ENCODE assay signal across 8 cellular contexts in genomic region chr22:30396871-30397655, GRCh38. TPM values are rescaled to one million over a fixed set of nuclear protein-coding genes. Genes with fewer than 3 reads are reported as not detected.
DNase-seq lines count a peak whose midpoint lies in the region; ATAC-seq and TF ChIP-seq lines count a peak whose summit lies in the region.

Gene SEC14L2 (plus strand): TSS chr22:30397018. CDS start chr22:30397117, 99 bp downstream.

- H3K4me2 ChIP-seq in OCI-LY1 (ENCODE audit: low read length) = peak within 1 kb of the TSS; percentile 54

- H2AFZ ChIP-seq in OCI-LY1 (ENCODE audit: low read length) = no peak within 1 kb of the TSS

- H3K79me2 ChIP-seq in OCI-LY1 (ENCODE audit: insufficient read depth, low read length) = no peaks in the 10 kb centered on the region

- H3K27me3 Mint-ChIP-seq in activated T-cell treated with anti-CD3 and anti-CD28 coated beads, Interleukin-2, amount 50 U/mL, for 72 hours (ENCODE audit: low read depth) = no peaks in the 10 kb centered on the region

- H3K4me3 ChIP-seq in OCI-LY1 (ENCODE audit: low read depth, low read length, poor library complexity, severe bottlenecking) (peak within 1 kb of the TSS; percentile 41), esophagus (ENCODE audit: low read depth in 1 of 2, low read length in 2 of 2) (peak within 1 kb of the TSS; percentile 66 to 71), mucosa of rectum (ENCODE audit: low read length in 2 of 2) (peak within 1 kb of the TSS; percentile 47 to 63)

- no peaks in the 10 kb centered on the region for H3K9me3 ChIP-seq in OCI-LY1 (ENCODE audit: low read length)
- H3K9me3 ChIP-seq in esophagus (ENCODE audit: control insufficient read depth in 2 of 2, insufficient read depth in 1 of 2, low read depth in 1 of 2, low read length in 1 of 2) = no peaks in the 10 kb centered on the region
- no peaks in the 10 kb centered on the region for H3K9me3 ChIP-seq in mucosa of rectum (ENCODE audit: control insufficient read depth in 2 of 2, low read length in 2 of 2)

- H3K27me3 ChIP-seq in OCI-LY1 (ENCODE audit: insufficient read depth, low read length) = peaks cover 6% of the 10 kb centered on the region
- H3K27me3 ChIP-seq in esophagus (ENCODE audit: control insufficient read depth in 1 of 2, insufficient read depth in 2 of 2, low read length in 2 of 2) = no peaks in the 10 kb centered on the region
- H3K27me3 ChIP-seq in mucosa of rectum (ENCODE audit: control insufficient read depth in 2 of 2, insufficient read depth in 2 of 2, low read length in 2 of 2) = peaks cover 13 to 17% of the 10 kb centered on the region in 2 donors

- H3K27ac Mint-ChIP-seq in activated T-cell treated with anti-CD3 and anti-CD28 coated beads, Interleukin-2, amount 50 U/mL, for 72 hours = no peak within 1 kb of the TSS

- peak; percentile 19 for DNase-seq in NCI-H1092 treated with DMSO at 0.1 percent for 48 hours (lab: John Stamatoyannopoulos, UW)
- DNase-seq in NCI-H1092 (lab: John Stamatoyannopoulos, UW) = no peak
- DNase-seq in activated T-cell treated with anti-CD3 and anti-CD28 coated beads, Interleukin-2, amount 50 U/mL, for 72 hours = peak; percentile 71 to 77
- peak; percentile 33 for DNase-seq in stimulated activated CD8-positive, alpha-beta memory T cell treated with anti-CD3 and anti-CD28 coated beads, Interleukin-7, amount 100 ng/mL, for 24 hours (ENCODE audit: low read depth)
- no peak for DNase-seq in NCI-H774 (lab: John Stamatoyannopoulos, UW)

- H3K9ac ChIP-seq in OCI-LY1 (ENCODE audit: low read length) (no peak within 1 kb of the TSS; the same call in 1 of the 2 replicates), mucosa of rectum (ENCODE audit: low read depth in 1 of 2, low read length in 2 of 2) (peak within 1 kb of the TSS in 1 of 2 donors; percentile 40)

- H3F3A ChIP-seq in OCI-LY1 (ENCODE audit: insufficient read depth, low read length) = no peaks in the 10 kb centered on the region

- H4K20me1 ChIP-seq in OCI-LY1 (ENCODE audit: insufficient read depth, low read length) = no peaks in the 10 kb centered on the region

- peak within 1 kb of the TSS; percentile 86 to 90 for H3K4me3 Mint-ChIP-seq in activated T-cell treated with anti-CD3 and anti-CD28 coated beads, Interleukin-2, amount 50 U/mL, for 72 hours

- ATAC-seq in activated T-cell treated with anti-CD3 and anti-CD28 coated beads, Interleukin-2, amount 50 U/mL, for 72 hours (replicated peaks in 1 of 2) = peak; percentile 87 to 89

- H3K36me3 Mint-ChIP-seq in activated T-cell treated with anti-CD3 and anti-CD28 coated beads, Interleukin-2, amount 50 U/mL, for 72 hours (ENCODE audit: insufficient read depth in 2 of 2) = no peaks in the 10 kb centered on the region

- no peak within 1 kb of the TSS for H3K27ac ChIP-seq in OCI-LY1 (ENCODE audit: low read depth, low read length, poor library complexity, severe bottlenecking)
- H3K27ac ChIP-seq in esophagus (ENCODE audit: low read depth in 2 of 2, low read length in 1 of 2) = peak within 1 kb of the TSS; percentile 5 to 35
- no peak within 1 kb of the TSS for H3K27ac ChIP-seq in mucosa of rectum (ENCODE audit: low read depth in 2 of 2, low read length in 2 of 2)

- H3K9me3 Mint-ChIP-seq in activated T-cell treated with anti-CD3 and anti-CD28 coated beads, Interleukin-2, amount 50 U/mL, for 72 hours = no peaks in the 10 kb centered on the region

- no peak for TF ChIP-seq CTCF in OCI-LY1 (IDR thresholded peaks at IDR 0.05; ENCODE audit: low read length)

- H3K9me2 ChIP-seq in OCI-LY1 (ENCODE audit: low read depth, low read length) = no peaks in the 10 kb centered on the region

- H3K4me1 ChIP-seq in OCI-LY1 (ENCODE audit: insufficient read depth, low read length, severe bottlenecking) (peaks cover 26% of the 10 kb centered on the region), esophagus (ENCODE audit: control insufficient read depth in 2 of 2, insufficient read depth in 2 of 2, low read length in 1 of 2) (peaks cover 2 to 18% of the 10 kb centered on the region in 2 donors), mucosa of rectum (ENCODE audit: control insufficient read depth in 2 of 2, insufficient read depth in 2 of 2, low read length in 2 of 2) (peaks cover 10 to 12% of the 10 kb centered on the region in 2 donors)

- WGBS in esophagus, 2 donors = 1 to 2% methylated on average over 39 to 56 of the region's 56 CpGs

- peaks cover 50% of the 10 kb centered on the region for H3K4me1 Mint-ChIP-seq in activated T-cell treated with anti-CD3 and anti-CD28 coated beads, Interleukin-2, amount 50 U/mL, for 72 hours (ENCODE audit: low read depth)

- H3K36me3 ChIP-seq in OCI-LY1 (ENCODE audit: insufficient read depth, low read length) (no peaks in the 10 kb centered on the region), esophagus (ENCODE audit: control insufficient read depth in 2 of 2, insufficient read depth in 2 of 2, low read length in 1 of 2) (peaks cover 0 to 3% of the 10 kb centered on the region in 2 donors), mucosa of rectum (ENCODE audit: control insufficient read depth in 2 of 2, insufficient read depth in 2 of 2, low read length in 2 of 2) (no peaks in the 10 kb centered on the region)

RNA-seq across cellular contexts. Expression of gene SEC14L2, which starts in this region (rescaled TPM):
- 10 to 100 TPM; 15.3 to 19.0 TPM for total RNA-seq in activated T-cell treated with anti-CD3 and anti-CD28 coated beads, Interleukin-2, amount 50 U/mL, for 72 hours
- polyA plus RNA-seq in esophagus = 10 to 100 TPM; 27.2 to 29.1 TPM

Comparison
In these comparisons a context has a peak if more than half of its experiments do, and no peak if none do; other contexts are left out.
1. DNase-seq: peak in NCI-H1092 treated with DMSO at 0.1 percent for 48 hours (single experiment), activated T-cell treated with anti-CD3 and anti-CD28 coated beads, Interleukin-2, amount 50 U/mL, for 72 hours (2 of 2) and stimulated activated CD8-positive, alpha-beta memory T cell treated with anti-CD3 and anti-CD28 coated beads, Interleukin-7, amount 100 ng/mL, for 24 hours (single experiment); none in NCI-H1092 (single experiment) and NCI-H774 (single experiment).
2. H3K27ac ChIP-seq: peak in esophagus (2 of 2); none in OCI-LY1 (single experiment) and mucosa of rectum (0 of 2).
3. Peak in every context shown above with its lines, with median percentiles within 50 percentile points of each other: H3K4me3 ChIP-seq.